27 cellular contexts compared by ENCODE assay signal in the genomic region with DNA sequence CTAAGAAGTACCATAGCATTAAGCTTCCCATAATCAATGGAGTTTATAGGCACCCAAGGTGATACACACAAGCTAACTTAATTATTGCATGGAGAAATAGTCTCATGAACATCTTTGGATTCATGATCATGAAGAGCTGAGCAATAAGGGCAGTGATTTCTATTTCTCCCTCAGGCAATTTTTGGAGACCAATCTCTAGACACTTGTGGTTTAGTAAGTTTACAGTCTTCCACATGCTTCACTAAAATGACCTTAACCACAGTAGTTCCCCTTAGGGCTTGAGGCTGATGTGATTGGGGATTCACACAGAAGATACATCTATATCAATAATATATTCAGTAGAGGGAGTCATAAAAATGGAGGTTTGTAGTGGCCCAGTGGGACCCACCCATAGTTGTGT.
"Had no signal": no experiment of that assay in that cellular context is flagged by ENCODE, and none has a peak within 500 bp of the region (broad histone marks: within the 10 kb centered on the region; RNA-seq: fewer than 3 reads in every experiment).

No MANE protein-coding gene starts in this region.

- H3K9me3 ChIP-seq: gastrocnemius medialis, right lobe of liver, upper lobe of left lung had no signal

- H3K27ac ChIP-seq: coronary artery, esophagus muscularis mucosa, gastrocnemius medialis, neural progenitor cell, parathyroid adenoma, right lobe of liver, thoracic aorta, tibial nerve, upper lobe of left lung had no signal

- ATAC-seq: gastrocnemius medialis; left lobe of liver; mucosa of descending colon; right lobe of liver; stimulated activated naive B cell treated with anti-CD40 and anti-IgM and Interleukin-4, amounts not matched to agents 10 μg/mL and 1 μg/mL and 100 μg/mL, for 72 hours had no signal

- DNase-seq: dermis blood vessel endothelial cell; effector memory CD4-positive, alpha-beta T cell; gastrocnemius medialis; head of caudate nucleus; kidney; mesenchymal stem cell; mucosa of descending colon; naive B cell; right lobe of liver; small intestine; stimulated activated CD4-positive, alpha-beta T cell treated with anti-CD3 and anti-CD28 coated beads, Interleukin-15, amount 100 ng/mL, for 24 hours; stimulated activated CD4-positive, alpha-beta T cell treated with anti-CD3 and anti-CD28 coated beads, Interleukin-2, amount 100 ng/mL, for 48 hours; stimulated activated naive B cell treated with anti-CD40 and anti-IgM and Interleukin-4, amounts not matched to agents 10 μg/mL and 1 μg/mL and 100 μg/mL, for 72 hours; upper lobe of left lung had no signal

- H3K27ac Mint-ChIP-seq: mesothelial cell of epicardium; naive B cell; nephron; neural progenitor cell; progenitor cell of endocrine pancreas; stimulated activated naive B cell treated with anti-CD40 and anti-IgM and Interleukin-4, amounts not matched to agents 10 μg/mL and 1 μg/mL and 100 μg/mL, for 72 hours; stimulated activated naive CD8-positive, alpha-beta T cell treated with anti-CD3 and anti-CD28 coated beads, Interleukin-15, Interleukin-2, amounts not matched to agents 100 ng/mL and 50 ng/mL, for 24 hours had no signal

- H3K4me1 Mint-ChIP-seq: mesothelial cell of epicardium, naive B cell, nephron, neural progenitor cell had no signal

- H3K4me1 ChIP-seq: esophagus muscularis mucosa, gastrocnemius medialis, neural progenitor cell, parathyroid adenoma, right lobe of liver, upper lobe of left lung had no signal

- H3K27me3 ChIP-seq: esophagus muscularis mucosa, gastrocnemius medialis, neural progenitor cell, right lobe of liver, tibial nerve, upper lobe of left lung had no signal

- H3K9ac ChIP-seq: neural progenitor cell, parathyroid adenoma had no signal

- H3K4me3 ChIP-seq: coronary artery, esophagus muscularis mucosa, gastrocnemius medialis, lung, mucosa of descending colon, neural progenitor cell, right lobe of liver, thoracic aorta, tibial nerve, upper lobe of left lung had no signal

- FAIRE-seq: endothelial cell of umbilical vein, kidney, small intestine had no signal

- H3K27me3 Mint-ChIP-seq: naive B cell; progenitor cell of endocrine pancreas; stimulated activated naive B cell treated with anti-CD40 and anti-IgM and Interleukin-4, amounts not matched to agents 10 μg/mL and 1 μg/mL and 100 μg/mL, for 72 hours; stimulated activated naive CD8-positive, alpha-beta T cell treated with anti-CD3 and anti-CD28 coated beads, Interleukin-15, Interleukin-2, amounts not matched to agents 100 ng/mL and 50 ng/mL, for 24 hours had no signal

- H3K4me2 ChIP-seq: neural progenitor cell had no signal

- H3K36me3 Mint-ChIP-seq: mesothelial cell of epicardium, neural progenitor cell had no signal

- H3K4me3 Mint-ChIP-seq: mesothelial cell of epicardium; naive B cell; nephron; neural progenitor cell; stimulated activated naive B cell treated with anti-CD40 and anti-IgM and Interleukin-4, amounts not matched to agents 10 μg/mL and 1 μg/mL and 100 μg/mL, for 72 hours; stimulated activated naive CD8-positive, alpha-beta T cell treated with anti-CD3 and anti-CD28 coated beads, Interleukin-15, Interleukin-2, amounts not matched to agents 100 ng/mL and 50 ng/mL, for 24 hours had no signal

- H2AFZ ChIP-seq: neural progenitor cell, parathyroid adenoma had no signal

- H3K36me3 ChIP-seq: gastrocnemius medialis, neural progenitor cell, right lobe of liver, upper lobe of left lung had no signal

- H3K79me2 ChIP-seq: parathyroid adenoma had no signal
